ENCODE assay signal across 10 cellular contexts in the genomic region with DNA sequence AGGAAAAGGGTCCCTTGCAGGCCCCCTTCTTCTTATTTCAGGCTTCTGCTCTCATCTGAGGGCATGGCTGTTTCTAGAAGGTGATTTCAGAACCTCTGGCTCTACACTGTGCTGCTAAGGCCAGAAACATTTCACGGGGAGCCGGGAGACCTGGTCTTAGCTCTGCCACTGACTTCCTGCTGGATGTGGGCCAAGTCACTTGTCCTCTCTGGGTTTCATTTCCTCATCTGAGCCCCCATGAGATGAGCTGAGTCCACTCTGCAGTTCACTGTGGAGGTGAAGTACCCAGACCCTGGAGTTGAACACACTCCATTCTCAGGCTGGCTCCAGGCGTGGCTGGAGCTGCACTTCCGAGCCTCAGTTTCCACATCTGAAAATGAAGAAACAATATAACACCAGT. TPM values are rescaled to one million over a fixed set of nuclear protein-coding genes. Genes with fewer than 3 reads are reported as not detected.
A peak's percentile ranks its signal among the peaks of the same experiment; 100 is the strongest.
DNase-seq lines count a peak whose midpoint lies in the region; ATAC-seq, FAIRE-seq and TF ChIP-seq lines count a peak whose summit lies in the region.
"Had no signal": no experiment of that assay in that cellular context is flagged by ENCODE, and none has a peak within 500 bp of the region (broad histone marks: within the 10 kb centered on the region; RNA-seq: fewer than 3 reads in every experiment).

No MANE protein-coding gene starts in this region.

- DNase-seq in GM13977 (ENCODE audit: low spot score): peak; percentile 62
- DNase-seq in UCSD-AML1 (lab: John Stamatoyannopoulos, UW; ENCODE audit: unreplicated experiment): peak; percentile 48
- DNase-seq in pancreas: peak in 1 of 6 donors; percentile 53
- DNase-seq in DMS 273 (lab: John Stamatoyannopoulos, UW; ENCODE audit: unreplicated experiment): no peak
- no peak for DNase-seq in foreskin fibroblast
- no peak for DNase-seq in DMS114 treated with DMSO at 0.1 percent for 48 hours (lab: John Stamatoyannopoulos, UW; ENCODE audit: unreplicated experiment)

- in situ Hi-C loops in GM13977 (cut with MboI; ENCODE audit: low pct_unique_long_range_greater_than_20kb, low sequenced_read_pairs, unreplicated experiment): no loop called here

- H3K36me3 ChIP-seq in pancreas: no peaks in the 10 kb centered on the region
- H3K36me3 ChIP-seq: gastroesophageal sphincter had no signal

- FAIRE-seq in pancreas (lab: Jason Lieb, UNC): no peak

- TF ChIP-seq CTCF in GM13977 (IDR thresholded peaks at IDR 0.05; ENCODE audit: extremely low read depth, insufficient read depth, missing control alignments): no peak
- TF ChIP-seq CTCF in pancreas (IDR thresholded peaks at IDR 0.05): no peak
- no peak for TF ChIP-seq CTCF in foreskin fibroblast (IDR thresholded peaks at IDR 0.05; ENCODE audit: low read depth, low read length)

- WGBS in pancreas, 2 donors: 42 to 44% methylated on average over 4 of the region's 4 CpGs

- no peaks in the 10 kb centered on the region for H3K4me1 ChIP-seq in pancreas
- H3K4me1 ChIP-seq: gastroesophageal sphincter had no signal

- no peak overlapping the region for H3K27ac ChIP-seq in pancreas
- H3K27ac ChIP-seq: gastroesophageal sphincter had no signal

- no peak overlapping the region for H3K4me3 ChIP-seq in pancreas
- H3K4me3 ChIP-seq in foreskin fibroblast (ENCODE audit: low read depth in 1 of 2, low read length in 2 of 2): no peak overlapping the region
- H3K4me3 ChIP-seq: gastroesophageal sphincter had no signal

- H3K9me3 ChIP-seq in pancreas: no peaks in the 10 kb centered on the region
- H3K9me3 ChIP-seq: gastroesophageal sphincter had no signal

- no peaks in the 10 kb centered on the region for H3K27me3 ChIP-seq in pancreas

- intact Hi-C loops in pancreas (cut with DNase I): no loop called here

- peak; percentile 80 for ATAC-seq in HG03175 (IDR thresholded peaks at IDR 0.05; ENCODE audit: unreplicated experiment)
- ATAC-seq in pancreas: peak in 3 of 4 donors; percentile 46 to 85 (median 67)
- ATAC-seq in GM19455 (IDR thresholded peaks at IDR 0.05; ENCODE audit: unreplicated experiment): no peak
- ATAC-seq: gastroesophageal sphincter had no signal

RNA-seq across cellular contexts. Expression of a gene that starts 2.1 kb away (rescaled TPM):
- not detected for total RNA-seq in pancreas
- polyA plus RNA-seq in pancreas: under 1 TPM in 1 of 2 donors, not detected in 1; 0.23 TPM
- total RNA-seq: NCI-H460 had no signal

RNA-seq across cellular contexts. Expression of a gene that starts 41.9 kb away (rescaled TPM):
- not detected for total RNA-seq in pancreas
- polyA plus RNA-seq in pancreas: not detected
- total RNA-seq: NCI-H460 had no signal

Comparison
In these comparisons a context has a peak if more than half of its experiments do, and no peak if none do; other contexts are left out.
1. DNase-seq: peak in GM13977 (single experiment) and UCSD-AML1 (single experiment); none in DMS 273 (single experiment), foreskin fibroblast (0 of 2) and DMS114 treated with DMSO at 0.1 percent for 48 hours (single experiment).